Comparison of ENCODE assay signal across 29 cellular contexts in the genomic region with DNA sequence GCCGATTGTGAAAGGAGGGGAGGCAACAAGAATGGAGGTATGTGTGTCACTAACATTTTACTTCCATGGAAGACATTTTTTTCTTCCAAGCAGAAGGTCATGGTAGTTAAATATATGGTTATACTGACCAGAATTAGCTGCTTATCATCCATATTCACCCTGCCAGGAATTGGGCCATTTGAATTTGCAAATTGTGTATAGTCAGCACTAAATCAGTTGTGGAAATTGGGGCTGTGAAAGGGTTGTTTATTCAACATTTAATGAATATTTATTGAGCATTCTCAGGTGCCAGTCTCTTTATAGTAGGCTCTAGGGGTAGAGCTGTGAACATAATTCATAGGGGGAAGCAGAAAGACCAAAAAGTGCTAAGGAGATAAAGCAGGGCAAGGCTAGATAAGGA. TPM values are rescaled to one million over a fixed set of nuclear protein-coding genes. Genes with fewer than 3 reads are reported as not detected.
"Had no signal": no experiment of that assay in that cellular context is flagged by ENCODE, and none has a peak within 500 bp of the region (broad histone marks: within the 10 kb centered on the region; RNA-seq: fewer than 3 reads in every experiment).

No MANE protein-coding gene starts in this region.

- H3K9me3 ChIP-seq: left lung, lower lobe of right lung, pancreas, prostate gland, stomach, testis, thyroid gland, transverse colon, upper lobe of left lung, vagina had no signal

- ATAC-seq: left colon; left lung; lower lobe of right lung; naive thymus-derived CD8-positive, alpha-beta T cell; pancreas; right cardiac atrium; stimulated activated naive B cell treated with anti-CD40 and anti-IgM and Interleukin-4, amounts not matched to agents 10 μg/mL and 1 μg/mL and 100 μg/mL, for 72 hours; stimulated activated naive CD8-positive, alpha-beta T cell treated with anti-CD3 and anti-CD28 coated beads, Interleukin-15, Interleukin-2, amounts not matched to agents 100 U/mL and 50 U/mL, for 24 hours had no signal

- H3K27ac ChIP-seq: left lung, lower lobe of right lung, pancreas, prostate gland, stomach, testis, thyroid gland, transverse colon, upper lobe of left lung, vagina had no signal

- H3K4me3 ChIP-seq: left lung, lower lobe of right lung, pancreas, prostate gland, smooth muscle cell, stomach, testis, thyroid gland, transverse colon, upper lobe of left lung, vagina had no signal

- H3K4me2 ChIP-seq: smooth muscle cell had no signal

- DNase-seq: hypothalamus; immature natural killer cell; kidney; left colon; left lung; lower lobe of right lung; mammary epithelial cell; mesenchymal stem cell; naive thymus-derived CD8-positive, alpha-beta T cell; nucleus accumbens; pancreas; posterior cingulate gyrus; retina; right cardiac atrium; stimulated activated CD4-positive, alpha-beta T cell treated with anti-CD3 and anti-CD28 coated beads, Interleukin-1b, Interleukin-23, amount 100 ng/mL, for 48 hours; stimulated activated CD4-positive, alpha-beta T cell treated with anti-CD3 and anti-CD28 coated beads, Interleukin-2, amount 100 ng/mL, for 48 hours; stimulated activated CD4-positive, alpha-beta T cell treated with anti-CD3 and anti-CD28 coated beads, Interleukin-4, amount 100 ng/mL, for 4 hours; stimulated activated CD8-positive, alpha-beta memory T cell treated with anti-CD3 and anti-CD28 coated beads, Interleukin-4, amount 100 ng/mL, for 48 hours; stimulated activated naive B cell treated with anti-CD40 and anti-IgM and Interleukin-4, amounts not matched to agents 10 μg/mL and 1 μg/mL and 100 μg/mL, for 72 hours; stimulated activated naive CD8-positive, alpha-beta T cell treated with anti-CD3 and anti-CD28 coated beads, Interleukin-15, Interleukin-2, amounts not matched to agents 100 U/mL and 50 U/mL, for 24 hours; stomach; testis; thyroid gland; transverse colon; upper lobe of left lung had no signal

- FAIRE-seq: islet of Langerhans, kidney, pancreas had no signal

- H3K4me1 ChIP-seq: prostate gland, testis, thyroid gland, vagina had no signal

- H3K27me3 ChIP-seq: left lung, pancreas, stomach, testis, thyroid gland, transverse colon, upper lobe of left lung, vagina had no signal

RNA-seq across cellular contexts. Expression of gene USP44, which starts 39.3 kb away (rescaled TPM):
- total RNA-seq: smooth muscle cell had no signal
